ENCODE assay signal across 19 cellular contexts in genomic region chr12:106973545-106973944, GRCh38.
"Had no signal": no experiment of that assay in that cellular context is flagged by ENCODE, and none has a peak within 500 bp of the region (broad histone marks: within the 10 kb centered on the region; RNA-seq: fewer than 3 reads in every experiment).

No MANE protein-coding gene starts in this region.

- H3K27me3 ChIP-seq: heart left ventricle, spleen, upper lobe of right lung had no signal

- H3K9me3 ChIP-seq: heart left ventricle, spleen, upper lobe of right lung had no signal

- ATAC-seq: activated naive CD8-positive, alpha-beta T cell treated with anti-CD3 and anti-CD28 coated beads, Interleukin-2, amount 50 U/mL, for 24 hours; activated T-cell treated with anti-CD3 and anti-CD28 coated beads, Interleukin-2, amount 50 U/mL, for 72 hours; heart left ventricle; left colon; T-helper 17 cell; upper lobe of right lung had no signal

- H3K27ac ChIP-seq: spleen, upper lobe of right lung had no signal

- H3K4me3 ChIP-seq: heart left ventricle, spleen, upper lobe of right lung had no signal

- FAIRE-seq: endometrium had no signal

- DNase-seq: activated CD4-positive, alpha-beta memory T cell treated with anti-CD3 and anti-CD28 coated beads for 36 hours; activated CD4-positive, alpha-beta T cell treated with anti-CD3 and anti-CD28 coated beads for 48 hours; activated effector memory CD4-positive, alpha-beta T cell treated with Interleukin-2 at 50 U/mL for 16 hours; activated naive CD4-positive, alpha-beta T cell treated with anti-CD3 and anti-CD28 coated beads for 36 hours; activated naive CD8-positive, alpha-beta T cell treated with anti-CD3 and anti-CD28 coated beads, Interleukin-2, amount 50 U/mL, for 24 hours; activated T-cell treated with anti-CD3 and anti-CD28 coated beads, Interleukin-2, amount 50 U/mL, for 72 hours; cortex of kidney; heart left ventricle; islet precursor cell; left colon; mesendoderm; naive B cell; retina; spleen; stimulated activated CD4-positive, alpha-beta T cell treated with anti-CD3 and anti-CD28 coated beads, Interleukin-4, amount 100 ng/mL, for 1 hour; stimulated activated naive CD4-positive, alpha-beta T cell treated with Interleukin-2 at 50 U/mL for 16 hours; T-helper 17 cell; upper lobe of right lung had no signal
